Comparison of ENCODE assay signal across 31 cellular contexts in genomic region chr16:19315889-19316288, GRCh38. TPM values are rescaled to one million over a fixed set of nuclear protein-coding genes. Genes with fewer than 3 reads are reported as not detected.
"Had no signal": no experiment of that assay in that cellular context is flagged by ENCODE, and none has a peak within 500 bp of the region (broad histone marks: within the 10 kb centered on the region; RNA-seq: fewer than 3 reads in every experiment).

No MANE protein-coding gene starts in this region.

- ATAC-seq: natural killer cell; right cardiac atrium; stimulated activated effector memory CD8-positive, alpha-beta T cell treated with anti-CD3 and anti-CD28 coated beads, Interleukin-12 subunit alpha, Interleukin-12 subunit beta, amount 100 ng/mL, for 72 hours; upper lobe of right lung had no signal

- H3K27ac ChIP-seq: left ventricle myocardium inferior, ovary, sigmoid colon, spleen, suprapubic skin, thoracic aorta, tibial artery, upper lobe of right lung had no signal

- H3K27me3 ChIP-seq: ovary, sigmoid colon, spleen, suprapubic skin, tibial artery, upper lobe of right lung had no signal

- H3K4me3 Mint-ChIP-seq: mesothelial cell of epicardium; natural killer cell; nephron progenitor cell; stimulated activated effector memory CD8-positive, alpha-beta T cell treated with anti-CD3 and anti-CD28 coated beads, Interleukin-12 subunit alpha, Interleukin-12 subunit beta, amount 100 ng/mL, for 72 hours; stimulated activated naive CD8-positive, alpha-beta T cell treated with anti-CD3 and anti-CD28 coated beads, Interleukin-15, Interleukin-2, amounts not matched to agents 100 ng/mL and 50 ng/mL, for 24 hours had no signal

- H3K36me3 Mint-ChIP-seq: mesothelial cell of epicardium; naive B cell; natural killer cell; stimulated activated effector memory CD8-positive, alpha-beta T cell treated with anti-CD3 and anti-CD28 coated beads, Interleukin-12 subunit alpha, Interleukin-12 subunit beta, amount 100 ng/mL, for 72 hours had no signal

- H3K4me3 ChIP-seq: left ventricle myocardium inferior, lung, ovary, sigmoid colon, spleen, suprapubic skin, thoracic aorta, tibial artery, upper lobe of right lung had no signal

- H3K27me3 Mint-ChIP-seq: progenitor cell of endocrine pancreas; stimulated activated naive CD8-positive, alpha-beta T cell treated with anti-CD3 and anti-CD28 coated beads, Interleukin-15, Interleukin-2, amounts not matched to agents 100 ng/mL and 50 ng/mL, for 24 hours had no signal

- FAIRE-seq: small intestine, urothelium cell line had no signal

- DNase-seq: hypothalamus; islet precursor cell; left ventricle myocardium inferior; mesendoderm; naive B cell; natural killer cell; nephron progenitor cell; ovary; retina; right cardiac atrium; sigmoid colon; small intestine; spleen; stimulated activated CD4-positive, alpha-beta T cell treated with anti-CD3 and anti-CD28 coated beads, Interleukin-4, amount 100 ng/mL, for 24 hours; stimulated activated naive CD4-positive, alpha-beta T cell; tibial artery; trophoblast cell; upper lobe of right lung had no signal

- H3K4me1 Mint-ChIP-seq: mesothelial cell of epicardium; naive B cell; natural killer cell; nephron progenitor cell; stimulated activated effector memory CD8-positive, alpha-beta T cell treated with anti-CD3 and anti-CD28 coated beads, Interleukin-12 subunit alpha, Interleukin-12 subunit beta, amount 100 ng/mL, for 72 hours had no signal

- H3K36me3 ChIP-seq: left ventricle myocardium inferior, ovary, sigmoid colon, spleen, suprapubic skin, thoracic aorta, tibial artery, upper lobe of right lung had no signal

- H3K27ac Mint-ChIP-seq: mesothelial cell of epicardium; natural killer cell; nephron progenitor cell; progenitor cell of endocrine pancreas; stimulated activated effector memory CD8-positive, alpha-beta T cell treated with anti-CD3 and anti-CD28 coated beads, Interleukin-12 subunit alpha, Interleukin-12 subunit beta, amount 100 ng/mL, for 72 hours; stimulated activated naive CD8-positive, alpha-beta T cell treated with anti-CD3 and anti-CD28 coated beads, Interleukin-15, Interleukin-2, amounts not matched to agents 100 ng/mL and 50 ng/mL, for 24 hours had no signal

- H3K4me1 ChIP-seq: left ventricle myocardium inferior, sigmoid colon, spleen, upper lobe of right lung had no signal

- H3K9me3 ChIP-seq: ovary, sigmoid colon, spleen, suprapubic skin, thoracic aorta, tibial artery, upper lobe of right lung had no signal

RNA-seq across cellular contexts. Expression of gene CLEC19A, which starts 30.4 kb away (rescaled TPM):
- total RNA-seq: kidney epithelial cell, left ventricle myocardium inferior, lower leg skin, lung, mesothelial cell of epicardium, mononuclear cell, natural killer cell, omental fat pad, ovary, progenitor cell of endocrine pancreas, right cardiac atrium, sigmoid colon, spleen, subcutaneous adipose tissue, suprapubic skin, thoracic aorta had no signal
- polyA plus RNA-seq: ovary, right cardiac atrium, sigmoid colon, small intestine, spleen had no signal
